17 cellular contexts compared by ENCODE assay signal in the genomic region with DNA sequence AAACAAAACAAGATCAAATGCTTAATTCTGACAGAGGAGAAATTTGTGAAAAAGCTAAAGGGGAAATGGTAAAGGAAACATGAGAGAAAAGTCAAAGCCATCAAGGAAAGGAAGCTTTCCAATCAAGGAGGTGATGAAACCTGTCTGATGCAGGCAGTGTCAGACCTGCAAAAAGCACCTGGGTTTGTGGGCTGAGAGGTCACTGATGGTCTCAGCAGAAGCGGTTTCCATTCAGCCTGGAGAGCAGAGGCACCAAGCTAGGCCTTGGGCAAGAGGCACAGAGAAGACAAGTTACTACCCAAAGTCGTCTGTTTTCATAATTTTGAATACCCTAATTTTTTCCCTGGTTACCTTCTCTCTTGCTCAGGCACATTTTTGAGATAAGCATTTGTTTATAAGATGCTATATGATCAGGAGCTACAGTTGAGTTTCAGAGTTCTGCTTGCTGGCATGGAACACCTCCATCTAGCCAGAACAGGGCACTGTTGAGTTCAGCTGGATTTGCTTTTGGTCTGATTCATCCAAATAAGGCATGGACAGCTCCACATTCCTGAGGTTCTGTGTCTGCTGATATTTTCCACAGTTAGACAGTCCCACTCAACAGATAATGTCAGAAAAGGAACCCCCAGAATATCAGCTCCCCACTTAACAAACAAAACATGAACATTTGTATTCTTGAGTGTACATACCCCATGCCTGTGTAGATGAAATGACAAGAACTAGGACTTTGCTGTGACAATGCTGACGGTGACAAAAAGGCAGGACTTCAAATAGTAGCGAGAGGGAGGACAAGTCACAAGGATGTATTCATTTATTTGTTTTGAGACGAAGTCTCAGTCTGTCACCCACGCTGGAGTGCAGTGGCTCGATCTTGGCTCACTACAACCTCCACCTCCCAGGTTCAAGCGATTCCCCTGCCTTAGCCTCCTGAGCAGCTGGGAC. TPM values are rescaled to one million over a fixed set of nuclear protein-coding genes. Genes with fewer than 3 reads are reported as not detected.
DNase-seq lines count a peak whose midpoint lies in the region; ATAC-seq and TF ChIP-seq lines count a peak whose summit lies in the region.
"Had no signal": no experiment of that assay in that cellular context is flagged by ENCODE, and none has a peak within 500 bp of the region (broad histone marks: within the 10 kb centered on the region; RNA-seq: fewer than 3 reads in every experiment).

No MANE protein-coding gene starts in this region.

- ATAC-seq in gastrocnemius medialis: no peak
- ATAC-seq in GM21737 (IDR thresholded peaks at IDR 0.05; ENCODE audit: unreplicated experiment): no peak
- ATAC-seq in GM18517 (IDR thresholded peaks at IDR 0.05; ENCODE audit: unreplicated experiment): no peak
- ATAC-seq: Right ventricle myocardium inferior had no signal

- H3K4me1 ChIP-seq in gastrocnemius medialis: peaks cover 0 to 7% of the 10 kb centered on the region in 2 donors
- H3K4me1 ChIP-seq: breast epithelium had no signal

- DNase-seq in AG04449 (ENCODE audit: low read depth, low spot score): no peak
- peak; percentile 66 for DNase-seq in HFFc6
- DNase-seq in astrocyte of the cerebellum (ENCODE audit: low read depth): no peak
- peak; percentile 60 for DNase-seq in islet precursor cell
- no peak for DNase-seq in stimulated activated CD4-positive, alpha-beta T cell treated with anti-CD3 and anti-CD28 coated beads, Interleukin-4, amount 100 ng/mL, for 1 hour
- no peak for DNase-seq in gastrocnemius medialis
- DNase-seq: activated B cell treated with CpG ODN at 0.5 μM for 24 hours, AML-193, erythroblast, NCI-H1048, NCI-H2227 treated with DMSO at 0.1 percent for 48 hours had no signal

- H3K4me1 Mint-ChIP-seq in HFFc6 (ENCODE audit: low read depth): peaks cover 22% of the 10 kb centered on the region

- peak; percentile 38 for TF ChIP-seq CTCF in AG04449 (IDR thresholded peaks at IDR 0.05; ENCODE audit: insufficient read depth, low read length, missing control alignments)
- TF ChIP-seq CTCF in HFFc6 (IDR thresholded peaks at IDR 0.05): peak; percentile 40; the same call in 1 of the 2 replicates
- TF ChIP-seq CTCF in astrocyte of the cerebellum (IDR thresholded peaks at IDR 0.05; ENCODE audit: low read depth, low read length, missing control alignments): peak; percentile 19
- TF ChIP-seq CTCF in gastrocnemius medialis (IDR thresholded peaks at IDR 0.05 in 4 of 5, conservative IDR thresholded peaks at IDR 0.05 in 1 of 5): no peak

- H3K27ac Mint-ChIP-seq in HFFc6: peak overlapping the region; percentile 38; the same call in 1 of the 2 replicates
- H3K27ac Mint-ChIP-seq: activated B cell treated with CpG ODN at 0.5 μM for 24 hours; activated T-helper 1 cell treated with anti-CD3 and anti-CD28 coated beads, Interleukin-12 subunit alpha, Interleukin-12 subunit beta, Interleukin-2, Interleukin-4 antibody, amounts not matched to agents 30 ng/mL and 10 ng/mL and 1 ng/mL, durations not matched to agents 14 hours and 24 hours and 36 hours had no signal

- H3K4me3 ChIP-seq in AG04449 (ENCODE audit: low read depth, low read length): no peak overlapping the region
- no peak overlapping the region for H3K4me3 ChIP-seq in astrocyte of the cerebellum (ENCODE audit: low read depth, low read length)
- H3K4me3 ChIP-seq in gastrocnemius medialis: no peak overlapping the region
- H3K4me3 ChIP-seq: breast epithelium had no signal

- no peaks in the 10 kb centered on the region for H3K36me3 ChIP-seq in gastrocnemius medialis
- H3K36me3 ChIP-seq: breast epithelium had no signal

- intact Hi-C loops in gastrocnemius medialis (cut with DNase I; ENCODE audit: low total_unique reads): no loop called here

- CTCF ChIA-PET in AG04449 (lab: Yijun Ruan, JAX): interaction anchor here (0.6 to 1.8 kb wide), 13 partner anchors 14 to 345 kb away, joined by 3 to 8 read pairs (median 3); a partner anchor contains a TSS

- no peaks in the 10 kb centered on the region for H3K9me3 Mint-ChIP-seq in HFFc6
- H3K9me3 Mint-ChIP-seq: activated B cell treated with CpG ODN at 0.5 μM for 24 hours; activated T-helper 1 cell treated with anti-CD3 and anti-CD28 coated beads, Interleukin-12 subunit alpha, Interleukin-12 subunit beta, Interleukin-2, Interleukin-4 antibody, amounts not matched to agents 30 ng/mL and 10 ng/mL and 1 ng/mL, durations not matched to agents 14 hours and 24 hours and 36 hours had no signal

- TF ChIP-seq POLR2A in gastrocnemius medialis (IDR thresholded peaks at IDR 0.05): no peak

- in situ Hi-C loops in astrocyte of the cerebellum (cut with HindIII; ENCODE audit: low sequenced_read_pairs) (no loop called here), gastrocnemius medialis (cut with MboI; ENCODE audit: low sequenced_read_pairs in 4 of 4) (no loop called here)

- no peaks in the 10 kb centered on the region for H3K9me3 ChIP-seq in gastrocnemius medialis
- H3K9me3 ChIP-seq: breast epithelium had no signal

- H3K27me3 Mint-ChIP-seq in HFFc6 (ENCODE audit: insufficient read depth): peaks cover 4% of the 10 kb centered on the region
- H3K27me3 Mint-ChIP-seq: activated B cell treated with CpG ODN at 0.5 μM for 24 hours had no signal

- no peaks in the 10 kb centered on the region for H3K27me3 ChIP-seq in gastrocnemius medialis
- H3K27me3 ChIP-seq: breast epithelium had no signal

- no peak overlapping the region for H3K4me3 Mint-ChIP-seq in HFFc6
- H3K4me3 Mint-ChIP-seq: activated B cell treated with CpG ODN at 0.5 μM for 24 hours; activated T-helper 1 cell treated with anti-CD3 and anti-CD28 coated beads, Interleukin-12 subunit alpha, Interleukin-12 subunit beta, Interleukin-2, Interleukin-4 antibody, amounts not matched to agents 30 ng/mL and 10 ng/mL and 1 ng/mL, durations not matched to agents 14 hours and 24 hours and 36 hours had no signal

- POLR2A ChIA-PET in AG04449 (lab: Yijun Ruan, JAX): interaction anchor here (0.7 to 1.2 kb wide), 3 partner anchors 11 to 186 kb away, joined by 3 read pairs; no protein-coding TSS in a partner anchor

- H3K27ac ChIP-seq in gastrocnemius medialis: no peak overlapping the region
- H3K27ac ChIP-seq: breast epithelium, HL-60 had no signal

- no peaks in the 10 kb centered on the region for H3K36me3 Mint-ChIP-seq in HFFc6 (ENCODE audit: low read depth)

RNA-seq across cellular contexts. Expression of a gene that starts 4.9 kb away (rescaled TPM):
- total RNA-seq in HFFc6 (2021; fragmentation: NEBNext Ultra II Directional; extraction: Animal tissue kit (Norgen Biotek cat#: 25700)): 1,000 to 10,000 TPM; 2,348 to 2,538 (median 2,460) TPM
- 1,000 to 10,000 TPM in 1 of 4 donors, 100 to 1,000 TPM in 3; 487 to 1,236 (median 715) TPM for total RNA-seq in gastrocnemius medialis

RNA-seq across cellular contexts. Expression of a gene that starts 42.9 kb away (rescaled TPM):
- total RNA-seq in HFFc6 (2021; fragmentation: NEBNext Ultra II Directional; extraction: Animal tissue kit (Norgen Biotek cat#: 25700)): 10 to 100 TPM; 33.2 to 42.4 (median 36.6) TPM
- total RNA-seq in gastrocnemius medialis: 10 to 100 TPM; 10.7 to 19.8 (median 14.0) TPM

RNA-seq across cellular contexts. Expression of a gene that starts 56.3 kb away (rescaled TPM):
- 100 to 1,000 TPM; 128 to 215 (median 185) TPM for total RNA-seq in HFFc6 (2021; fragmentation: NEBNext Ultra II Directional; extraction: Animal tissue kit (Norgen Biotek cat#: 25700))
- total RNA-seq in gastrocnemius medialis: 100 to 1,000 TPM in 3 of 4 donors, 10 to 100 TPM in 1; 83.0 to 147 (median 132) TPM

Comparison
In these comparisons a context has a peak if more than half of its experiments do, and no peak if none do; other contexts are left out.
1. DNase-seq: peak in HFFc6 (single experiment) and islet precursor cell (single experiment); none in AG04449 (single experiment), astrocyte of the cerebellum (single experiment), stimulated activated CD4-positive, alpha-beta T cell treated with anti-CD3 and anti-CD28 coated beads, Interleukin-4, amount 100 ng/mL, for 1 hour (single experiment) and gastrocnemius medialis (0 of 2).
2. CTCF ChIP-seq: peak in AG04449 (single experiment), HFFc6 (single experiment) and astrocyte of the cerebellum (single experiment); none in gastrocnemius medialis (0 of 5).